Comparison of ENCODE assay signal across 23 cellular contexts in the genomic region with DNA sequence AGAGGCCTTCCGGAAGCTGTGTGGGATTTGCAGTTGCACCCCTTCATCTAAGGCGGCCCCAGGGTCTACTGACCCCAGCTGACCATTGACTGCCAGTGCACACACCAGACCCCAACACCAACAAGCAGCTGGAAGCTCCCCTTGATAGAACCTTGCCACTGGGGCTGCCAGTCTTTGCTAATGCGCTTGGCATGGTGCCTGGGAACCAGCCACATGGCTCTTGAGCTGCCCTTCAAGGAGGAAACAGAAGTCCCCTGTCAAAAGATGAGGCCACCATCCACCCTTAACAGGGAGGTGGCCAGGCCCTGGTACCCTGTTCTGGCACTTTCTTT. TPM values are rescaled to one million over a fixed set of nuclear protein-coding genes. Genes with fewer than 3 reads are reported as not detected.
DNase-seq lines count a peak whose midpoint lies in the region; ATAC-seq, FAIRE-seq and TF ChIP-seq lines count a peak whose summit lies in the region.
"Had no signal": no experiment of that assay in that cellular context is flagged by ENCODE, and none has a peak within 500 bp of the region (broad histone marks: within the 10 kb centered on the region; RNA-seq: fewer than 3 reads in every experiment).

No MANE protein-coding gene starts in this region.

- H3K4me3 ChIP-seq in OCI-LY7 (ENCODE audit: low read depth, low read length, poor library complexity, severe bottlenecking): no peak overlapping the region
- no peak overlapping the region for H3K4me3 ChIP-seq in HepG2 (replicated peaks in 1 of 3; ENCODE audit: insufficient read depth in 1 of 3, low read depth in 2 of 3, low read length in 3 of 3)

- no peaks in the 10 kb centered on the region for H3K9me2 ChIP-seq in OCI-LY7 (ENCODE audit: insufficient read depth, low read length)

- FAIRE-seq in HepG2 (lab: Jason Lieb, UNC): no peak
- FAIRE-seq: G401.6, GM12891, GM18507, RCC 7860 had no signal

- H3K36me3 ChIP-seq in OCI-LY7 (ENCODE audit: insufficient read depth, low read length) (no peaks in the 10 kb centered on the region), HepG2 (replicated peaks in 1 of 2; ENCODE audit: control insufficient read depth in 1 of 2, insufficient read depth in 2 of 2, low read length in 2 of 2) (no peaks in the 10 kb centered on the region)

- POLR2A ChIA-PET in OCI-LY7 (lab: Charles Lee) (interaction anchor here (0.6 to 1.0 kb wide), 4 partner anchors 9 to 632 kb away, joined by 3 to 5 read pairs (median 4); no protein-coding TSS in a partner anchor), HepG2 (lab: Yijun Ruan, JAX) (no interaction called here)

- ATAC-seq in HepG2: peak; percentile 27; the same call in 2 of the 3 replicates
- ATAC-seq in activated CD8-positive, alpha-beta memory T cell treated with anti-CD3 and anti-CD28 coated beads, Interleukin-2, amount 10 ng/mL, durations not matched to agents 7 days and 5 days: no peak
- ATAC-seq in stimulated activated effector memory CD8-positive, alpha-beta T cell treated with anti-CD3 and anti-CD28 coated beads, Interleukin-12 subunit alpha, Interleukin-12 subunit beta, amount 100 ng/mL, for 72 hours: no peak

- peaks cover 27% of the 10 kb centered on the region for H3K27me3 Mint-ChIP-seq in activated CD8-positive, alpha-beta memory T cell treated with anti-CD3 and anti-CD28 coated beads, Interleukin-2, amount 10 ng/mL, durations not matched to agents 7 days and 5 days

- no peak overlapping the region for H3K4me2 ChIP-seq in OCI-LY7 (ENCODE audit: low read length)
- H3K4me2 ChIP-seq in HepG2 (ENCODE audit: low read depth, low read length): no peak overlapping the region

- DNase-seq in D341Med (ENCODE audit: low spot score): peak; percentile 25
- DNase-seq in DMS79 (lab: John Stamatoyannopoulos, UW): peak; percentile 46
- no peak for DNase-seq in OCI-LY7 (ENCODE audit: low spot score)
- DNase-seq in HepG2 (ENCODE audit: low spot score): no peak
- no peak for DNase-seq in activated CD8-positive, alpha-beta memory T cell treated with anti-CD3 and anti-CD28 coated beads, Interleukin-2, amount 10 ng/mL, durations not matched to agents 7 days and 5 days
- DNase-seq in NCI-H446 treated with DMSO at 0.1 percent for 48 hours (lab: John Stamatoyannopoulos, UW): no peak
- DNase-seq in stimulated activated effector memory CD8-positive, alpha-beta T cell treated with anti-CD3 and anti-CD28 coated beads, Interleukin-12 subunit alpha, Interleukin-12 subunit beta, amount 100 ng/mL, for 72 hours (ENCODE audit: low spot score in 2 of 2): no peak
- DNase-seq: Caco-2; CD4-positive, CD25-positive, alpha-beta regulatory T cell; GOT3; IMR-90; Karpas-422; NCI-H1105; NCI-H1694 treated with DMSO at 0.1 percent for 48 hours; NCI-H446; NCI-H774; SHP77 treated with DMSO at 0.1 percent for 48 hours had no signal

- no peak for TF ChIP-seq POLR2A in HepG2 (IDR thresholded peaks at IDR 0.05; ENCODE audit: insufficient read depth in 1 of 2, low read depth in 2 of 2, low read length in 2 of 2)

- H3K36me3 Mint-ChIP-seq in activated CD8-positive, alpha-beta memory T cell treated with anti-CD3 and anti-CD28 coated beads, Interleukin-2, amount 10 ng/mL, durations not matched to agents 7 days and 5 days: no peaks in the 10 kb centered on the region
- H3K36me3 Mint-ChIP-seq in stimulated activated effector memory CD8-positive, alpha-beta T cell treated with anti-CD3 and anti-CD28 coated beads, Interleukin-12 subunit alpha, Interleukin-12 subunit beta, amount 100 ng/mL, for 72 hours: no peaks in the 10 kb centered on the region
- H3K36me3 Mint-ChIP-seq: CD4-positive, CD25-positive, alpha-beta regulatory T cell had no signal

- TF ChIP-seq RAD21 in HepG2 (CRISPR knock-in tag; IDR thresholded peaks at IDR 0.05): no peak

- BruUV-seq in OCI-LY7 (replicated peaks; lab: Mats Ljungman, UMichigan) (no TSS peak), HepG2 (replicated peaks; lab: Mats Ljungman, UMichigan) (no TSS peak)

- no peak overlapping the region for H3K4me3 Mint-ChIP-seq in activated CD8-positive, alpha-beta memory T cell treated with anti-CD3 and anti-CD28 coated beads, Interleukin-2, amount 10 ng/mL, durations not matched to agents 7 days and 5 days
- no peak overlapping the region for H3K4me3 Mint-ChIP-seq in stimulated activated effector memory CD8-positive, alpha-beta T cell treated with anti-CD3 and anti-CD28 coated beads, Interleukin-12 subunit alpha, Interleukin-12 subunit beta, amount 100 ng/mL, for 72 hours
- H3K4me3 Mint-ChIP-seq: CD4-positive, CD25-positive, alpha-beta regulatory T cell; T-helper 1 cell treated with Interleukin-12 subunit alpha and Interleukin-12 subunit beta and Interleukin-4 antibody, amounts not matched to agents 30 μg/mL and 1 μg/mL, for 36 hours had no signal

- H3K9me3 Mint-ChIP-seq in activated CD8-positive, alpha-beta memory T cell treated with anti-CD3 and anti-CD28 coated beads, Interleukin-2, amount 10 ng/mL, durations not matched to agents 7 days and 5 days (ENCODE audit: low read depth): no peaks in the 10 kb centered on the region
- no peaks in the 10 kb centered on the region for H3K9me3 Mint-ChIP-seq in stimulated activated effector memory CD8-positive, alpha-beta T cell treated with anti-CD3 and anti-CD28 coated beads, Interleukin-12 subunit alpha, Interleukin-12 subunit beta, amount 100 ng/mL, for 72 hours
- H3K9me3 Mint-ChIP-seq: T-helper 1 cell treated with Interleukin-12 subunit alpha and Interleukin-12 subunit beta and Interleukin-4 antibody, amounts not matched to agents 30 μg/mL and 1 μg/mL, for 36 hours had no signal

- in situ Hi-C loops in HepG2 (cut with HindIII; ENCODE audit: extremely low pct_ligation_motif_present, low pct_unique_long_range_greater_than_20kb): no loop called here

- H3K4me1 ChIP-seq in OCI-LY7 (ENCODE audit: insufficient read depth, low read length, poor library complexity, severe bottlenecking) (peaks cover 34% of the 10 kb centered on the region), HepG2 (ENCODE audit: insufficient read depth, low read length) (no peaks in the 10 kb centered on the region)
- H3K4me1 ChIP-seq: Caco-2 had no signal

- H3K79me2 ChIP-seq in OCI-LY7 (ENCODE audit: insufficient read depth, low read depth, low read length): no peaks in the 10 kb centered on the region
- H3K79me2 ChIP-seq in HepG2 (ENCODE audit: insufficient read depth, low read length): no peaks in the 10 kb centered on the region

- no peak overlapping the region for H3K27ac Mint-ChIP-seq in activated CD8-positive, alpha-beta memory T cell treated with anti-CD3 and anti-CD28 coated beads, Interleukin-2, amount 10 ng/mL, durations not matched to agents 7 days and 5 days
- no peak overlapping the region for H3K27ac Mint-ChIP-seq in stimulated activated effector memory CD8-positive, alpha-beta T cell treated with anti-CD3 and anti-CD28 coated beads, Interleukin-12 subunit alpha, Interleukin-12 subunit beta, amount 100 ng/mL, for 72 hours
- H3K27ac Mint-ChIP-seq: CD4-positive, CD25-positive, alpha-beta regulatory T cell; T-helper 1 cell treated with Interleukin-12 subunit alpha and Interleukin-12 subunit beta and Interleukin-4 antibody, amounts not matched to agents 30 μg/mL and 1 μg/mL, for 36 hours had no signal

- H3K27ac ChIP-seq in OCI-LY7 (ENCODE audit: low read depth, low read length, poor library complexity, severe bottlenecking): no peak overlapping the region
- no peak overlapping the region for H3K27ac ChIP-seq in HepG2 (ENCODE audit: extremely low read length, insufficient read depth, low read length)

- intact Hi-C loops in OCI-LY7 (cut with micrococcal nuclease; ENCODE audit: unreplicated experiment): no loop called here
- intact Hi-C loops in HepG2 (cut with micrococcal nuclease; ENCODE audit: unreplicated experiment): no loop called here

- WGBS in HepG2 (ENCODE audit: low lambda C conversion rate): 36% methylated on average over 2 of the region's 3 CpGs

- H3K4me1 Mint-ChIP-seq in activated CD8-positive, alpha-beta memory T cell treated with anti-CD3 and anti-CD28 coated beads, Interleukin-2, amount 10 ng/mL, durations not matched to agents 7 days and 5 days: no peaks in the 10 kb centered on the region
- no peaks in the 10 kb centered on the region for H3K4me1 Mint-ChIP-seq in stimulated activated effector memory CD8-positive, alpha-beta T cell treated with anti-CD3 and anti-CD28 coated beads, Interleukin-12 subunit alpha, Interleukin-12 subunit beta, amount 100 ng/mL, for 72 hours
- H3K4me1 Mint-ChIP-seq: CD4-positive, CD25-positive, alpha-beta regulatory T cell had no signal

- no peaks in the 10 kb centered on the region; the same call in 1 of the 2 replicates for H3K9me3 ChIP-seq in OCI-LY7 (ENCODE audit: low read length)
- peaks cover 3% of the 10 kb centered on the region; the same call in 1 of the 2 replicates for H3K9me3 ChIP-seq in HepG2 (ENCODE audit: low read length)
- H3K9me3 ChIP-seq: Caco-2 had no signal

- no peaks in the 10 kb centered on the region for H4K20me1 ChIP-seq in OCI-LY7 (ENCODE audit: insufficient read depth, low read length)
- H4K20me1 ChIP-seq in HepG2 (ENCODE audit: insufficient read depth, low read length): no peaks in the 10 kb centered on the region

- no peak for TF ChIP-seq CTCF in OCI-LY7 (conservative IDR thresholded peaks at IDR 0.05; ENCODE audit: low read length)
- TF ChIP-seq CTCF in HepG2 (CRISPR knock-in tag; IDR thresholded peaks at IDR 0.05): no peak

- H3K27me3 ChIP-seq in HepG2 (ENCODE audit: control insufficient read depth in 1 of 2, insufficient read depth in 2 of 2, low read length in 2 of 2): peaks cover 2 to 27% of the 10 kb centered on the region in 2 experiments; a peak in 3 of 5 replicates

- peak overlapping the region; percentile 59; the same call in 1 of the 2 replicates for H2AFZ ChIP-seq in OCI-LY7 (ENCODE audit: low read length)
- no peak overlapping the region for H2AFZ ChIP-seq in HepG2 (ENCODE audit: low read length)

- no peak overlapping the region for H3K9ac ChIP-seq in HepG2 (ENCODE audit: insufficient read depth, low read depth, low read length)

- TF ChIP-seq EP300 in HepG2 (IDR thresholded peaks at IDR 0.05; ENCODE audit: low read depth in 2 of 2, low read length in 2 of 2): no peak
- TF ChIP-seq EP300 in HepG2 (CRISPR knock-in tag; IDR thresholded peaks at IDR 0.05; ENCODE audit: borderline replicate concordance): no peak

- CTCF ChIA-PET in OCI-LY7 (lab: Charles Lee; ENCODE audit: unreplicated experiment) (interaction anchor here (0.9 kb wide), 1 partner anchor 13 kb away, joined by 3 read pairs; no protein-coding TSS in a partner anchor), HepG2 (lab: Yijun Ruan, JAX; ENCODE audit: low intra/inter-chr PET ratio, low total read pairs) (no interaction called here)
- CTCF ChIA-PET in activated CD8-positive, alpha-beta memory T cell treated with anti-CD3 and anti-CD28 coated beads, Interleukin-2, amount 10 ng/mL, durations not matched to agents 7 days and 5 days (lab: Charles Lee): no interaction called here

RNA-seq across cellular contexts. Expression of a gene that starts 8.5 kb away (rescaled TPM):
- total RNA-seq in OCI-LY7 (2014; rRNA removed; shearing (Covaris generic)): not detected in 2 replicates
- not detected in 2 replicates for total RNA-seq in OCI-LY7 (2022)
- total RNA-seq in HepG2 (2016; rRNA removed; fragmentation: Illumina TruSeq; extraction: Trizol): not detected in 2 replicates
- not detected in 2 replicates for total RNA-seq in HepG2 (2016; cell fraction: cytosol; rRNA removed; fragmentation: Illumina TruSeq; extraction: Trizol; ENCODE audit: low read depth)
- total RNA-seq in HepG2 (2016; cell fraction: insoluble cytoplasmic fraction; rRNA removed; fragmentation: Illumina TruSeq; extraction: Trizol): not detected in 2 replicates
- not detected in 2 replicates for total RNA-seq in HepG2 (2016; cell fraction: membrane; rRNA removed; fragmentation: Illumina TruSeq; extraction: Trizol)
- total RNA-seq in HepG2 (2016; cell fraction: nucleus; rRNA removed; fragmentation: Illumina TruSeq; extraction: Trizol): not detected in 2 replicates
- polyA plus RNA-seq in HepG2 (2011; rRNA removed): 0.03 TPM in 1 of 2 replicates, not detected in the other
- polyA plus RNA-seq in HepG2 (2011; cell fraction: cytosol; rRNA removed): 0.03 and 0.05 TPM in 2 replicates
- polyA plus RNA-seq in HepG2 (2011; cell fraction: nucleus; rRNA removed): 0.07 TPM in 1 of 2 replicates, not detected in the other
- not detected in 2 replicates for polyA plus RNA-seq in HepG2 (2012)
- polyA plus RNA-seq in HepG2 (2016; cell fraction: cytosol; fragmentation: Illumina TruSeq; extraction: Trizol; ENCODE audit: low read depth): not detected in 2 replicates
- not detected in 2 replicates for polyA plus RNA-seq in HepG2 (2016; cell fraction: insoluble cytoplasmic fraction; fragmentation: Illumina TruSeq; extraction: Trizol; ENCODE audit: low read depth)
- not detected in 2 replicates for polyA plus RNA-seq in HepG2 (2016; cell fraction: membrane; fragmentation: Illumina TruSeq; extraction: Trizol; ENCODE audit: low read depth)
- not detected in 2 replicates for polyA plus RNA-seq in HepG2 (2016; cell fraction: nucleus; fragmentation: Illumina TruSeq; extraction: Trizol; ENCODE audit: insufficient read depth, low read depth)
- 0.42 TPM in 1 of 2 replicates, not detected in the other for polyA minus RNA-seq in HepG2 (2011; rRNA and poly(A)+ RNA removed; ENCODE audit: low replicate concordance)
- not detected in 2 replicates for polyA minus RNA-seq in HepG2 (2011; cell fraction: cytosol; rRNA and poly(A)+ RNA removed)
- not detected in 2 replicates for polyA minus RNA-seq in HepG2 (2011; cell fraction: nucleus; rRNA and poly(A)+ RNA removed)
- not detected for total RNA-seq in activated CD8-positive, alpha-beta memory T cell treated with anti-CD3 and anti-CD28 coated beads, Interleukin-2, amount 10 ng/mL, durations not matched to agents 7 days and 5 days
- total RNA-seq: CD4-positive, CD25-positive, alpha-beta regulatory T cell; HT-29; IMR-90 had no signal
- polyA plus RNA-seq: CD4-positive, CD25-positive, alpha-beta regulatory T cell; IMR-90 had no signal

RNA-seq across cellular contexts. Expression of a gene that starts 23.1 kb away (rescaled TPM):
- not detected in 2 replicates for total RNA-seq in OCI-LY7 (2014; rRNA removed; shearing (Covaris generic))
- total RNA-seq in OCI-LY7 (2022): not detected in 2 replicates
- total RNA-seq in HepG2 (2016; rRNA removed; fragmentation: Illumina TruSeq; extraction: Trizol): not detected in 2 replicates
- not detected in 2 replicates for total RNA-seq in HepG2 (2016; cell fraction: cytosol; rRNA removed; fragmentation: Illumina TruSeq; extraction: Trizol; ENCODE audit: low read depth)
- not detected in 2 replicates for total RNA-seq in HepG2 (2016; cell fraction: insoluble cytoplasmic fraction; rRNA removed; fragmentation: Illumina TruSeq; extraction: Trizol)
- not detected in 2 replicates for total RNA-seq in HepG2 (2016; cell fraction: membrane; rRNA removed; fragmentation: Illumina TruSeq; extraction: Trizol)
- total RNA-seq in HepG2 (2016; cell fraction: nucleus; rRNA removed; fragmentation: Illumina TruSeq; extraction: Trizol): not detected in 2 replicates
- not detected in 2 replicates for polyA plus RNA-seq in HepG2 (2011; rRNA removed)
- 0.06 TPM in 1 of 2 replicates, not detected in the other for polyA plus RNA-seq in HepG2 (2011; cell fraction: cytosol; rRNA removed)
- 0.05 TPM in 1 of 2 replicates, not detected in the other for polyA plus RNA-seq in HepG2 (2011; cell fraction: nucleus; rRNA removed)
- not detected in 2 replicates for polyA plus RNA-seq in HepG2 (2012)
- not detected in 2 replicates for polyA plus RNA-seq in HepG2 (2016; cell fraction: cytosol; fragmentation: Illumina TruSeq; extraction: Trizol; ENCODE audit: low read depth)
- polyA plus RNA-seq in HepG2 (2016; cell fraction: insoluble cytoplasmic fraction; fragmentation: Illumina TruSeq; extraction: Trizol; ENCODE audit: low read depth): not detected in 2 replicates
- polyA plus RNA-seq in HepG2 (2016; cell fraction: membrane; fragmentation: Illumina TruSeq; extraction: Trizol; ENCODE audit: low read depth): not detected in 2 replicates
- polyA plus RNA-seq in HepG2 (2016; cell fraction: nucleus; fragmentation: Illumina TruSeq; extraction: Trizol; ENCODE audit: insufficient read depth, low read depth): not detected in 2 replicates
- polyA minus RNA-seq in HepG2 (2011; rRNA and poly(A)+ RNA removed; ENCODE audit: low replicate concordance): not detected in 2 replicates
- not detected in 2 replicates for polyA minus RNA-seq in HepG2 (2011; cell fraction: cytosol; rRNA and poly(A)+ RNA removed)
- polyA minus RNA-seq in HepG2 (2011; cell fraction: nucleus; rRNA and poly(A)+ RNA removed): not detected in 2 replicates
- under 1 TPM in 1 of 2 experiments, not detected in 1; 0.21 TPM for total RNA-seq in activated CD8-positive, alpha-beta memory T cell treated with anti-CD3 and anti-CD28 coated beads, Interleukin-2, amount 10 ng/mL, durations not matched to agents 7 days and 5 days
- total RNA-seq: CD4-positive, CD25-positive, alpha-beta regulatory T cell; HT-29; IMR-90 had no signal
- polyA plus RNA-seq: CD4-positive, CD25-positive, alpha-beta regulatory T cell; IMR-90 had no signal

RNA-seq across cellular contexts. Expression of a gene that starts 55.7 kb away (rescaled TPM):
- total RNA-seq in OCI-LY7 (2014; rRNA removed; shearing (Covaris generic)): not detected in 2 replicates
- total RNA-seq in OCI-LY7 (2022) (not detected in 2 replicates), HepG2 (2016; rRNA removed; fragmentation: Illumina TruSeq; extraction: Trizol) (not detected in 2 replicates)
- total RNA-seq in HepG2 (2016; cell fraction: cytosol; rRNA removed; fragmentation: Illumina TruSeq; extraction: Trizol; ENCODE audit: low read depth): not detected in 2 replicates
- 0.09 TPM in 1 of 2 replicates, not detected in the other for total RNA-seq in HepG2 (2016; cell fraction: insoluble cytoplasmic fraction; rRNA removed; fragmentation: Illumina TruSeq; extraction: Trizol)
- total RNA-seq in HepG2 (2016; cell fraction: membrane; rRNA removed; fragmentation: Illumina TruSeq; extraction: Trizol): not detected in 2 replicates
- not detected in 2 replicates for total RNA-seq in HepG2 (2016; cell fraction: nucleus; rRNA removed; fragmentation: Illumina TruSeq; extraction: Trizol)
- not detected in 2 replicates for polyA plus RNA-seq in HepG2 (2011; rRNA removed)
- not detected in 2 replicates for polyA plus RNA-seq in HepG2 (2011; cell fraction: cytosol; rRNA removed)
- not detected in 2 replicates for polyA plus RNA-seq in HepG2 (2011; cell fraction: nucleus; rRNA removed)
- polyA plus RNA-seq in HepG2 (2012): not detected in 2 replicates
- polyA plus RNA-seq in HepG2 (2016; cell fraction: cytosol; fragmentation: Illumina TruSeq; extraction: Trizol; ENCODE audit: low read depth): not detected in 2 replicates
- polyA plus RNA-seq in HepG2 (2016; cell fraction: insoluble cytoplasmic fraction; fragmentation: Illumina TruSeq; extraction: Trizol; ENCODE audit: low read depth): not detected in 2 replicates
- polyA plus RNA-seq in HepG2 (2016; cell fraction: membrane; fragmentation: Illumina TruSeq; extraction: Trizol; ENCODE audit: low read depth): not detected in 2 replicates
- not detected in 2 replicates for polyA plus RNA-seq in HepG2 (2016; cell fraction: nucleus; fragmentation: Illumina TruSeq; extraction: Trizol; ENCODE audit: insufficient read depth, low read depth)
- not detected in 2 replicates for polyA minus RNA-seq in HepG2 (2011; rRNA and poly(A)+ RNA removed; ENCODE audit: low replicate concordance)
- polyA minus RNA-seq in HepG2 (2011; cell fraction: cytosol; rRNA and poly(A)+ RNA removed): not detected in 2 replicates
- polyA minus RNA-seq in HepG2 (2011; cell fraction: nucleus; rRNA and poly(A)+ RNA removed): not detected in 2 replicates
- not detected for total RNA-seq in activated CD8-positive, alpha-beta memory T cell treated with anti-CD3 and anti-CD28 coated beads, Interleukin-2, amount 10 ng/mL, durations not matched to agents 7 days and 5 days
- total RNA-seq: Caco-2; CD4-positive, CD25-positive, alpha-beta regulatory T cell; HT-29; IMR-90 had no signal
- polyA plus RNA-seq: CD4-positive, CD25-positive, alpha-beta regulatory T cell; IMR-90 had no signal

RNA-seq across cellular contexts. Expression of a gene that starts 57.9 kb away (rescaled TPM):
- not detected in 2 replicates for total RNA-seq in OCI-LY7 (2014; rRNA removed; shearing (Covaris generic))
- total RNA-seq in OCI-LY7 (2022) (not detected in 2 replicates), HepG2 (2016; rRNA removed; fragmentation: Illumina TruSeq; extraction: Trizol) (not detected in 2 replicates)
- total RNA-seq in HepG2 (2016; cell fraction: cytosol; rRNA removed; fragmentation: Illumina TruSeq; extraction: Trizol; ENCODE audit: low read depth): not detected in 2 replicates
- total RNA-seq in HepG2 (2016; cell fraction: insoluble cytoplasmic fraction; rRNA removed; fragmentation: Illumina TruSeq; extraction: Trizol): not detected in 2 replicates
- not detected in 2 replicates for total RNA-seq in HepG2 (2016; cell fraction: membrane; rRNA removed; fragmentation: Illumina TruSeq; extraction: Trizol)
- not detected in 2 replicates for total RNA-seq in HepG2 (2016; cell fraction: nucleus; rRNA removed; fragmentation: Illumina TruSeq; extraction: Trizol)
- polyA plus RNA-seq in HepG2 (2011; rRNA removed): not detected in 2 replicates
- not detected in 2 replicates for polyA plus RNA-seq in HepG2 (2011; cell fraction: cytosol; rRNA removed)
- polyA plus RNA-seq in HepG2 (2011; cell fraction: nucleus; rRNA removed): not detected in 2 replicates
- polyA plus RNA-seq in HepG2 (2012): not detected in 2 replicates
- not detected in 2 replicates for polyA plus RNA-seq in HepG2 (2016; cell fraction: cytosol; fragmentation: Illumina TruSeq; extraction: Trizol; ENCODE audit: low read depth)
- not detected in 2 replicates for polyA plus RNA-seq in HepG2 (2016; cell fraction: insoluble cytoplasmic fraction; fragmentation: Illumina TruSeq; extraction: Trizol; ENCODE audit: low read depth)
- not detected in 2 replicates for polyA plus RNA-seq in HepG2 (2016; cell fraction: membrane; fragmentation: Illumina TruSeq; extraction: Trizol; ENCODE audit: low read depth)
- polyA plus RNA-seq in HepG2 (2016; cell fraction: nucleus; fragmentation: Illumina TruSeq; extraction: Trizol; ENCODE audit: insufficient read depth, low read depth): not detected in 2 replicates
- 0.12 TPM in 1 of 2 replicates, not detected in the other for polyA minus RNA-seq in HepG2 (2011; rRNA and poly(A)+ RNA removed; ENCODE audit: low replicate concordance)
- not detected in 2 replicates for polyA minus RNA-seq in HepG2 (2011; cell fraction: cytosol; rRNA and poly(A)+ RNA removed)
- polyA minus RNA-seq in HepG2 (2011; cell fraction: nucleus; rRNA and poly(A)+ RNA removed): not detected in 2 replicates
- not detected for total RNA-seq in activated CD8-positive, alpha-beta memory T cell treated with anti-CD3 and anti-CD28 coated beads, Interleukin-2, amount 10 ng/mL, durations not matched to agents 7 days and 5 days
- total RNA-seq: CD4-positive, CD25-positive, alpha-beta regulatory T cell; HT-29; IMR-90 had no signal
- polyA plus RNA-seq: CD4-positive, CD25-positive, alpha-beta regulatory T cell; IMR-90 had no signal

Comparison
In these comparisons a context has a peak if more than half of its experiments do, and no peak if none do; other contexts are left out.
1. DNase-seq: peak in D341Med (single experiment) and DMS79 (single experiment); none in OCI-LY7 (single experiment), HepG2 (single experiment), activated CD8-positive, alpha-beta memory T cell treated with anti-CD3 and anti-CD28 coated beads, Interleukin-2, amount 10 ng/mL, durations not matched to agents 7 days and 5 days (single experiment), NCI-H446 treated with DMSO at 0.1 percent for 48 hours (single experiment) and stimulated activated effector memory CD8-positive, alpha-beta T cell treated with anti-CD3 and anti-CD28 coated beads, Interleukin-12 subunit alpha, Interleukin-12 subunit beta, amount 100 ng/mL, for 72 hours (0 of 2).